ENCODE assay signal across 20 cellular contexts in the genomic region with DNA sequence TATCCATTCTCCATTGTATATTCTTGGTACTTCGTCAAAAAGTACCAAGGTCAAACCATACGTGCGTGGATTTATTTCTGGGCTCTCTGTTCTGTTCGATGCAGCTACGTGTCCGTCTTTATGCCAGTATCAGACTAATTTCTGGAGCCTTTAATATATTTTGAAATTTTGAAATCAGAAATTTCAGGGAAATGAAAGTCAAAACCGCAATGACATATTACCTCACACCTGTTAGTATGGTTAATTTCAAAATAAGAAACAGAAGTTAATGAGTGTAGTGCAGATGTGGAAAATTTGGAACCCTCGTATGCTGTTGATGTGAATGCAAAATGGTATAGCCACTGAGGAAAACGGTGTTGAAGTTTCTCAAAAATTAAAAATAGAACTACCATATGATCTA.
A peak's percentile ranks its signal among the peaks of the same experiment; 100 is the strongest.
DNase-seq lines count a peak whose midpoint lies in the region; ATAC-seq and TF ChIP-seq lines count a peak whose summit lies in the region.
"Had no signal": no experiment of that assay in that cellular context is flagged by ENCODE, and none has a peak within 500 bp of the region (broad histone marks: within the 10 kb centered on the region; RNA-seq: fewer than 3 reads in every experiment).

No MANE protein-coding gene starts in this region.

- WGBS in sigmoid colon, 2 donors: 84 to 91% methylated on average over 9 of the region's 9 CpGs

- H3K27me3 ChIP-seq in DOHH2 (ENCODE audit: control insufficient read depth, low read length) (no peaks in the 10 kb centered on the region; the same call in 1 of the 2 replicates), sigmoid colon (no peaks in the 10 kb centered on the region)
- H3K27me3 ChIP-seq: BLaER1 had no signal

- TF ChIP-seq POLR2A in sigmoid colon (IDR thresholded peaks at IDR 0.05): no peak

- H4K20me1 ChIP-seq in DOHH2 (ENCODE audit: control insufficient read depth, insufficient read depth, low read depth, low read length): no peaks in the 10 kb centered on the region
- H4K20me1 ChIP-seq: BLaER1 had no signal

- H3K9me3 ChIP-seq in DOHH2 (ENCODE audit: control insufficient read depth, insufficient read depth, low read length) (no peaks in the 10 kb centered on the region), sigmoid colon (no peaks in the 10 kb centered on the region)
- H3K9me3 ChIP-seq: BLaER1 had no signal

- H3K27me3 Mint-ChIP-seq in activated B cell treated with CpG ODN at 0.5 μM for 24 hours: peaks cover 3% of the 10 kb centered on the region

- DNase-seq in NAMALWA (ENCODE audit: low spot score): peak; percentile 68
- no peak for DNase-seq in activated B cell treated with CpG ODN at 0.5 μM for 24 hours
- no peak for DNase-seq in activated effector memory CD4-positive, alpha-beta T cell treated with anti-CD3 and anti-CD28 coated beads, Interleukin-2, amount 50 U/mL, for 16 hours
- DNase-seq in stimulated activated CD4-positive, alpha-beta T cell treated with anti-CD3 and anti-CD28 coated beads, Interleukin-4, amount 100 ng/mL, for 4 hours: no peak
- no peak for DNase-seq in SW 1271 (lab: John Stamatoyannopoulos, UW)
- DNase-seq in sigmoid colon: no peak
- DNase-seq: Calu3; CD8-positive, alpha-beta T cell; EL; NCI-H1105; NCI-H1694; NCI-H2081 treated with DMSO at 0.1 percent for 48 hours; NCI-H510A; NCI-H748 treated with DMSO at 0.1 percent for 48 hours; NK-92 treated with Interleukin-12 subunit alpha and Interleukin-12 subunit beta, amount 100 ng/mL, for 24 hours had no signal

- H3K36me3 ChIP-seq in DOHH2 (ENCODE audit: control insufficient read depth, low read length) (no peaks in the 10 kb centered on the region), sigmoid colon (no peaks in the 10 kb centered on the region)
- H3K36me3 ChIP-seq: BLaER1 had no signal

- peak overlapping the region; percentile 19 for H3K4me3 Mint-ChIP-seq in activated B cell treated with CpG ODN at 0.5 μM for 24 hours
- H3K4me3 Mint-ChIP-seq: CD8-positive, alpha-beta T cell; T-helper 2 cell treated with Interferon-gamma antibody and Interleukin-4, amounts not matched to agents 5 μg/mL and 100 μg/mL, for 36 hours had no signal

- H3K27ac ChIP-seq in DOHH2 (ENCODE audit: low read depth, low read length): peak overlapping the region; percentile 27; the same call in 1 of the 2 replicates
- no peak overlapping the region for H3K27ac ChIP-seq in sigmoid colon
- H3K27ac ChIP-seq: BLaER1 had no signal

- no peaks in the 10 kb centered on the region for H3K9me3 Mint-ChIP-seq in activated B cell treated with CpG ODN at 0.5 μM for 24 hours
- H3K9me3 Mint-ChIP-seq: CD8-positive, alpha-beta T cell; T-helper 2 cell treated with Interferon-gamma antibody and Interleukin-4, amounts not matched to agents 5 μg/mL and 100 μg/mL, for 36 hours had no signal

- no peaks in the 10 kb centered on the region for H3K9me2 ChIP-seq in DOHH2 (replicated peaks; ENCODE audit: control insufficient read depth, low read length)

- H3F3A ChIP-seq in DOHH2 (ENCODE audit: control insufficient read depth, insufficient read depth): no peaks in the 10 kb centered on the region

- no peaks in the 10 kb centered on the region for H3K36me3 Mint-ChIP-seq in activated B cell treated with CpG ODN at 0.5 μM for 24 hours (ENCODE audit: low read depth)
- H3K36me3 Mint-ChIP-seq: CD8-positive, alpha-beta T cell had no signal

- CTCF ChIA-PET in activated B cell treated with CpG ODN at 0.5 μM for 24 hours (lab: Charles Lee): no interaction called here

- peaks cover 27% of the 10 kb centered on the region for H3K4me1 Mint-ChIP-seq in activated B cell treated with CpG ODN at 0.5 μM for 24 hours

- ATAC-seq in GM19372 (IDR thresholded peaks at IDR 0.05; ENCODE audit: low read depth, unreplicated experiment) (peak; percentile 73), activated B cell treated with CpG ODN at 0.5 μM for 24 hours (ENCODE audit: low read depth) (peak; percentile 62)
- ATAC-seq: CD8-positive, alpha-beta T cell; Right ventricle myocardium inferior had no signal

- TF ChIP-seq CTCF in DOHH2 (IDR thresholded peaks at IDR 0.05; ENCODE audit: low read depth, low read length, poor library complexity, severe bottlenecking): no peak
- TF ChIP-seq CTCF in activated B cell treated with CpG ODN at 0.5 μM for 24 hours (IDR thresholded peaks at IDR 0.05): no peak
- no peak for TF ChIP-seq CTCF in sigmoid colon (IDR thresholded peaks at IDR 0.05)

- no peak for TF ChIP-seq EP300 in sigmoid colon (IDR thresholded peaks at IDR 0.05)

- intact Hi-C loops in activated B cell treated with CpG ODN at 0.5 μM for 24 hours (cut with micrococcal nuclease): loop anchor here (5.0 kb wide), 1 partner anchor 728 kb away; no protein-coding TSS in a partner anchor
- intact Hi-C loops in sigmoid colon (cut with DNase I): no loop called here

- H3K4me2 ChIP-seq in DOHH2 (ENCODE audit: low read length): peak overlapping the region; percentile 53
- H3K4me2 ChIP-seq: BLaER1 had no signal

- H3K4me1 ChIP-seq in DOHH2 (ENCODE audit: control insufficient read depth, low read length): peaks cover 66% of the 10 kb centered on the region
- peaks cover 0 to 7% (median 2%) of the 10 kb centered on the region in 4 donors for H3K4me1 ChIP-seq in sigmoid colon

- peak overlapping the region; percentile 25 for H3K27ac Mint-ChIP-seq in activated B cell treated with CpG ODN at 0.5 μM for 24 hours
- H3K27ac Mint-ChIP-seq: CD8-positive, alpha-beta T cell; T-helper 2 cell treated with Interferon-gamma antibody and Interleukin-4, amounts not matched to agents 5 μg/mL and 100 μg/mL, for 36 hours had no signal

- POLR2A ChIA-PET in activated B cell treated with CpG ODN at 0.5 μM for 24 hours (lab: Charles Lee): interaction anchor here (1.7 kb wide), 1 partner anchor 17 kb away, joined by 11 read pairs; no protein-coding TSS in a partner anchor

- no peaks in the 10 kb centered on the region for H3K79me2 ChIP-seq in DOHH2 (ENCODE audit: control insufficient read depth, low read length)

- H3K4me3 ChIP-seq in DOHH2 (ENCODE audit: low read length): peak overlapping the region; percentile 34
- no peak overlapping the region for H3K4me3 ChIP-seq in sigmoid colon
- H3K4me3 ChIP-seq: BLaER1 had no signal
